In genomic region chr5:137203011-137203632, GRCh38 we compare ENCODE assay signal across 1 cellular context.
TF ChIP-seq lines count a peak whose summit lies in the region.

No MANE protein-coding gene starts in this region.

TF ChIP-seq in H1, 55 proteins besides CTCF, POLR2A, EP300 and RAD21:
- TF ChIP-seq, protein P1, sequence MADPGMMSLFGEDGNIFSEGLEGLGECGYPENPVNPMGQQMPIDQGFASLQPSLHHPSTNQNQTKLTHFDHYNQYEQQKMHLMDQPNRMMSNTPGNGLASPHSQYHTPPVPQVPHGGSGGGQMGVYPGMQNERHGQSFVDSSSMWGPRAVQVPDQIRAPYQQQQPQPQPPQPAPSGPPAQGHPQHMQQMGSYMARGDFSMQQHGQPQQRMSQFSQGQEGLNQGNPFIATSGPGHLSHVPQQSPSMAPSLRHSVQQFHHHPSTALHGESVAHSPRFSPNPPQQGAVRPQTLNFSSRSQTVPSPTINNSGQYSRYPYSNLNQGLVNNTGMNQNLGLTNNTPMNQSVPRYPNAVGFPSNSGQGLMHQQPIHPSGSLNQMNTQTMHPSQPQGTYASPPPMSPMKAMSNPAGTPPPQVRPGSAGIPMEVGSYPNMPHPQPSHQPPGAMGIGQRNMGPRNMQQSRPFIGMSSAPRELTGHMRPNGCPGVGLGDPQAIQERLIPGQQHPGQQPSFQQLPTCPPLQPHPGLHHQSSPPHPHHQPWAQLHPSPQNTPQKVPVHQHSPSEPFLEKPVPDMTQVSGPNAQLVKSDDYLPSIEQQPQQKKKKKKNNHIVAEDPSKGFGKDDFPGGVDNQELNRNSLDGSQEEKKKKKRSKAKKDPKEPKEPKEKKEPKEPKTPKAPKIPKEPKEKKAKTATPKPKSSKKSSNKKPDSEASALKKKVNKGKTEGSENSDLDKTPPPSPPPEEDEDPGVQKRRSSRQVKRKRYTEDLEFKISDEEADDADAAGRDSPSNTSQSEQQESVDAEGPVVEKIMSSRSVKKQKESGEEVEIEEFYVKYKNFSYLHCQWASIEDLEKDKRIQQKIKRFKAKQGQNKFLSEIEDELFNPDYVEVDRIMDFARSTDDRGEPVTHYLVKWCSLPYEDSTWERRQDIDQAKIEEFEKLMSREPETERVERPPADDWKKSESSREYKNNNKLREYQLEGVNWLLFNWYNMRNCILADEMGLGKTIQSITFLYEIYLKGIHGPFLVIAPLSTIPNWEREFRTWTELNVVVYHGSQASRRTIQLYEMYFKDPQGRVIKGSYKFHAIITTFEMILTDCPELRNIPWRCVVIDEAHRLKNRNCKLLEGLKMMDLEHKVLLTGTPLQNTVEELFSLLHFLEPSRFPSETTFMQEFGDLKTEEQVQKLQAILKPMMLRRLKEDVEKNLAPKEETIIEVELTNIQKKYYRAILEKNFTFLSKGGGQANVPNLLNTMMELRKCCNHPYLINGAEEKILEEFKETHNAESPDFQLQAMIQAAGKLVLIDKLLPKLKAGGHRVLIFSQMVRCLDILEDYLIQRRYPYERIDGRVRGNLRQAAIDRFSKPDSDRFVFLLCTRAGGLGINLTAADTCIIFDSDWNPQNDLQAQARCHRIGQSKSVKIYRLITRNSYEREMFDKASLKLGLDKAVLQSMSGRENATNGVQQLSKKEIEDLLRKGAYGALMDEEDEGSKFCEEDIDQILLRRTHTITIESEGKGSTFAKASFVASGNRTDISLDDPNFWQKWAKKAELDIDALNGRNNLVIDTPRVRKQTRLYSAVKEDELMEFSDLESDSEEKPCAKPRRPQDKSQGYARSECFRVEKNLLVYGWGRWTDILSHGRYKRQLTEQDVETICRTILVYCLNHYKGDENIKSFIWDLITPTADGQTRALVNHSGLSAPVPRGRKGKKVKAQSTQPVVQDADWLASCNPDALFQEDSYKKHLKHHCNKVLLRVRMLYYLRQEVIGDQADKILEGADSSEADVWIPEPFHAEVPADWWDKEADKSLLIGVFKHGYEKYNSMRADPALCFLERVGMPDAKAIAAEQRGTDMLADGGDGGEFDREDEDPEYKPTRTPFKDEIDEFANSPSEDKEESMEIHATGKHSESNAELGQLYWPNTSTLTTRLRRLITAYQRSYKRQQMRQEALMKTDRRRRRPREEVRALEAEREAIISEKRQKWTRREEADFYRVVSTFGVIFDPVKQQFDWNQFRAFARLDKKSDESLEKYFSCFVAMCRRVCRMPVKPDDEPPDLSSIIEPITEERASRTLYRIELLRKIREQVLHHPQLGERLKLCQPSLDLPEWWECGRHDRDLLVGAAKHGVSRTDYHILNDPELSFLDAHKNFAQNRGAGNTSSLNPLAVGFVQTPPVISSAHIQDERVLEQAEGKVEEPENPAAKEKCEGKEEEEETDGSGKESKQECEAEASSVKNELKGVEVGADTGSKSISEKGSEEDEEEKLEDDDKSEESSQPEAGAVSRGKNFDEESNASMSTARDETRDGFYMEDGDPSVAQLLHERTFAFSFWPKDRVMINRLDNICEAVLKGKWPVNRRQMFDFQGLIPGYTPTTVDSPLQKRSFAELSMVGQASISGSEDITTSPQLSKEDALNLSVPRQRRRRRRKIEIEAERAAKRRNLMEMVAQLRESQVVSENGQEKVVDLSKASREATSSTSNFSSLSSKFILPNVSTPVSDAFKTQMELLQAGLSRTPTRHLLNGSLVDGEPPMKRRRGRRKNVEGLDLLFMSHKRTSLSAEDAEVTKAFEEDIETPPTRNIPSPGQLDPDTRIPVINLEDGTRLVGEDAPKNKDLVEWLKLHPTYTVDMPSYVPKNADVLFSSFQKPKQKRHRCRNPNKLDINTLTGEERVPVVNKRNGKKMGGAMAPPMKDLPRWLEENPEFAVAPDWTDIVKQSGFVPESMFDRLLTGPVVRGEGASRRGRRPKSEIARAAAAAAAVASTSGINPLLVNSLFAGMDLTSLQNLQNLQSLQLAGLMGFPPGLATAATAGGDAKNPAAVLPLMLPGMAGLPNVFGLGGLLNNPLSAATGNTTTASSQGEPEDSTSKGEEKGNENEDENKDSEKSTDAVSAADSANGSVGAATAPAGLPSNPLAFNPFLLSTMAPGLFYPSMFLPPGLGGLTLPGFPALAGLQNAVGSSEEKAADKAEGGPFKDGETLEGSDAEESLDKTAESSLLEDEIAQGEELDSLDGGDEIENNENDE (IDR thresholded peaks at IDR 0.05; ENCODE audit: insufficient replicate concordance, low read length), result no peak
- TF ChIP-seq SUZ12 (IDR thresholded peaks at IDR 0.05; ENCODE audit: low read length) (no peak), GTF2F1 (IDR thresholded peaks at IDR 0.05; ENCODE audit: borderline replicate concordance, low read depth, low read length) (no peak), CBX8 (IDR thresholded peaks at IDR 0.05; ENCODE audit: borderline replicate concordance, low read depth, low read length) (no peak), TAF1 (IDR thresholded peaks at IDR 0.05; ENCODE audit: low read depth, low read length) (no peak), E2F6 (IDR thresholded peaks at IDR 0.05) (no peak), CTBP2 (IDR thresholded peaks at IDR 0.05; ENCODE audit: borderline replicate concordance, insufficient read depth, insufficient read length, low read length) (no peak), YY1 (IDR thresholded peaks at IDR 0.05; ENCODE audit: low read depth, low read length) (no peak), PHF8 (conservative IDR thresholded peaks at IDR 0.05; ENCODE audit: low read depth, low read length) (no peak), BRCA1 (IDR thresholded peaks at IDR 0.05; ENCODE audit: low read depth, low read length) (no peak)
- TF ChIP-seq, protein P2, sequence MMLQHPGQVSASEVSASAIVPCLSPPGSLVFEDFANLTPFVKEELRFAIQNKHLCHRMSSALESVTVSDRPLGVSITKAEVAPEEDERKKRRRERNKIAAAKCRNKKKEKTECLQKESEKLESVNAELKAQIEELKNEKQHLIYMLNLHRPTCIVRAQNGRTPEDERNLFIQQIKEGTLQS (IDR thresholded peaks at IDR 0.05; ENCODE audit: insufficient read depth, low read depth, low read length), result no peak
- TF ChIP-seq, protein P3, sequence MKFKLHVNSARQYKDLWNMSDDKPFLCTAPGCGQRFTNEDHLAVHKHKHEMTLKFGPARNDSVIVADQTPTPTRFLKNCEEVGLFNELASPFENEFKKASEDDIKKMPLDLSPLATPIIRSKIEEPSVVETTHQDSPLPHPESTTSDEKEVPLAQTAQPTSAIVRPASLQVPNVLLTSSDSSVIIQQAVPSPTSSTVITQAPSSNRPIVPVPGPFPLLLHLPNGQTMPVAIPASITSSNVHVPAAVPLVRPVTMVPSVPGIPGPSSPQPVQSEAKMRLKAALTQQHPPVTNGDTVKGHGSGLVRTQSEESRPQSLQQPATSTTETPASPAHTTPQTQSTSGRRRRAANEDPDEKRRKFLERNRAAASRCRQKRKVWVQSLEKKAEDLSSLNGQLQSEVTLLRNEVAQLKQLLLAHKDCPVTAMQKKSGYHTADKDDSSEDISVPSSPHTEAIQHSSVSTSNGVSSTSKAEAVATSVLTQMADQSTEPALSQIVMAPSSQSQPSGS (IDR thresholded peaks at IDR 0.05; ENCODE audit: low read length), result no peak
TF ChIP-seq in H1: peak in this region for 0.
